13 cellular contexts compared by ENCODE assay signal in the genomic region with DNA sequence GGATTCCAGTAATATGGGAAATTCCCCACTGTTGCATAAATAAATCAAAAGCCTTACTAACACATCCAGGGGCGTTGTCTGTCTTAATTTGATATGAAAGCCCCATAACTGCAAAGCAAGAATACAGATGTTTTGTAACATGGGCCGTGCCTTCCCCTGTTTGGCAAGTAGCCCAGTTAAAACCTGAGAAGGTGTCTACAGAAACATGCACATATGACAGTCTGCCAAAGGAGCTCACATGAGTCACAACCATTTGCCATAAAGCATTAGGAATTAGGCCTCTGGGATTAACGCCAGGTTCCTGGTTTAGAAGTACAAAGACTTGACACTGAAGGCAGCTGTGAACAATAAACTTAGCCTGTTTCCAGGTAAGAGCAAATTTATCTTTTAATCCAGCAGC. TPM values are rescaled to one million over a fixed set of nuclear protein-coding genes. Genes with fewer than 3 reads are reported as not detected.
DNase-seq lines count a peak whose midpoint lies in the region; ATAC-seq and TF ChIP-seq lines count a peak whose summit lies in the region.
"Had no signal": no experiment of that assay in that cellular context is flagged by ENCODE, and none has a peak within 500 bp of the region (broad histone marks: within the 10 kb centered on the region; RNA-seq: fewer than 3 reads in every experiment).

No MANE protein-coding gene starts in this region.

- no peak overlapping the region for H4K91ac ChIP-seq in H9 (ENCODE audit: insufficient read length, low read depth, low read length)

- no peak overlapping the region for H3K23ac ChIP-seq in H9 (ENCODE audit: insufficient read length, low read depth, low read length)

- no peaks in the 10 kb centered on the region; the same call in 1 of the 2 replicates for H3K4me1 ChIP-seq in H9 (ENCODE audit: insufficient read depth, low read length)

- H2BK5ac ChIP-seq in H9 (ENCODE audit: insufficient read length, low read length) = no peak overlapping the region

- no peak overlapping the region for H3K9ac ChIP-seq in H9 (ENCODE audit: extremely low read depth, insufficient read length, low read length)

- intact Hi-C loops in sciatic nerve (cut with DNase I) = no loop called here

- no CpG with 5 or more reads among the region's 3 CpGs for WGBS in H9 (ENCODE audit: extremely low coverage, insufficient read length, low lambda C conversion rate)

- no peaks in the 10 kb centered on the region for H3K79me2 ChIP-seq in H9 (ENCODE audit: insufficient read depth, low read length)

- no peak overlapping the region for H3K27ac Mint-ChIP-seq in H9
- H3K27ac Mint-ChIP-seq: activated B cell treated with CpG ODN at 0.5 μM for 24 hours; activated naive CD4-positive, alpha-beta T cell treated with anti-CD3 and anti-CD28 coated beads, Interleukin-2, amount 50 U/mL, for 72 hours had no signal

- no peak overlapping the region for H2AFZ ChIP-seq in H9 (ENCODE audit: low read length)

- DNase-seq in DMS153 treated with DMSO at 0.1 percent for 48 hours (lab: John Stamatoyannopoulos, UW; ENCODE audit: unreplicated experiment) = peak; percentile 5
- peak; percentile 69 to 89 for DNase-seq in NCI-H2081 (lab: John Stamatoyannopoulos, UW)
- DNase-seq in astrocyte of the cerebellum (ENCODE audit: low read depth) = peak; percentile 97
- DNase-seq in kidney tubule cell (ENCODE audit: low spot score) = peak; percentile 88
- DNase-seq in stimulated activated CD4-positive, alpha-beta T cell treated with anti-CD3 and anti-CD28 coated beads, Interleukin-4, amount 100 ng/mL, for 1 hour = no peak
- DNase-seq in sciatic nerve (ENCODE audit: low spot score) = no peak
- no peak for DNase-seq in H9
- DNase-seq: activated B cell treated with CpG ODN at 0.5 μM for 24 hours, NCI-H526 treated with DMSO at 0.1 percent for 48 hours had no signal

- 0 out of 2 replicates have a peak, but pooled peaks cover 2% of the 10 kb centered on the region for H3K27me3 Mint-ChIP-seq in H9 (ENCODE audit: low read depth)

- no peak overlapping the region for H3K4me3 ChIP-seq in astrocyte of the cerebellum (ENCODE audit: low read depth, low read length)
- H3K4me3 ChIP-seq: heart right ventricle had no signal

- H2BK12ac ChIP-seq in H9 (ENCODE audit: insufficient read length, low read depth, low read length) = no peak overlapping the region

- no peak overlapping the region for H3K4me3 Mint-ChIP-seq in H9
- H3K4me3 Mint-ChIP-seq: activated B cell treated with CpG ODN at 0.5 μM for 24 hours, neural crest cell had no signal

- no peaks in the 10 kb centered on the region for H3K27me3 ChIP-seq in H9 (ENCODE audit: insufficient read depth, low read length)
- H3K27me3 ChIP-seq: heart right ventricle had no signal

- no peak for ATAC-seq in sciatic nerve
- no peak for ATAC-seq in HG03342 (IDR thresholded peaks at IDR 0.05; ENCODE audit: unreplicated experiment)
- ATAC-seq: activated naive CD4-positive, alpha-beta T cell treated with anti-CD3 and anti-CD28 coated beads, Interleukin-2, amount 50 U/mL, for 72 hours; heart right ventricle had no signal

- no peak overlapping the region for H3K4ac ChIP-seq in H9 (ENCODE audit: low read depth, low read length)

- no peaks in the 10 kb centered on the region for H3K79me1 ChIP-seq in H9 (ENCODE audit: insufficient read depth, low read depth, low read length, poor library complexity, severe bottlenecking)

- no peak overlapping the region for H3K18ac ChIP-seq in H9 (ENCODE audit: insufficient read length, low read depth, low read length)

- H4K8ac ChIP-seq in H9 (replicated peaks; ENCODE audit: insufficient read length, low read depth, low read length) = no peak overlapping the region

- no peak overlapping the region for H3K14ac ChIP-seq in H9 (ENCODE audit: insufficient read depth, low read length)

- no peak overlapping the region for H3K27ac ChIP-seq in H9 (ENCODE audit: insufficient read length, low read depth, low read length)
- H3K27ac ChIP-seq: heart right ventricle had no signal

- H2BK20ac ChIP-seq in H9 (ENCODE audit: low read depth, low read length, poor library complexity, severe bottlenecking) = no peak overlapping the region

- H3K36me3 Mint-ChIP-seq in H9 (ENCODE audit: insufficient read depth in 1 of 3, low read depth in 3 of 3) = peaks cover 20 to 50% (median 21%) of the 10 kb centered on the region in 3 experiments

- no peaks in the 10 kb centered on the region for H4K20me1 ChIP-seq in H9 (ENCODE audit: control insufficient read depth, insufficient read depth, insufficient read length)

- H2AK5ac ChIP-seq in H9 (ENCODE audit: insufficient read length, low read length) = no peak overlapping the region

- H3K9me3 ChIP-seq in H9 (ENCODE audit: control insufficient read depth, low read depth, low read length) = no peaks in the 10 kb centered on the region

- H3T11ph ChIP-seq in H9 (ENCODE audit: low read length) = no peak overlapping the region

- no peak overlapping the region for H2BK120ac ChIP-seq in H9 (ENCODE audit: low read depth, low read length, poor library complexity, severe bottlenecking)

- no peak overlapping the region for H3K4me2 ChIP-seq in H9 (ENCODE audit: insufficient read depth, insufficient read length, low read length)

- in situ Hi-C loops in astrocyte of the cerebellum (cut with HindIII; ENCODE audit: low sequenced_read_pairs) = no loop called here

- no peak overlapping the region for H2BK15ac ChIP-seq in H9 (ENCODE audit: low read depth, low read length)

- H3K9me3 Mint-ChIP-seq in H9 = peaks cover 41 to 42% of the 10 kb centered on the region in 2 experiments

- H4K5ac ChIP-seq in H9 (ENCODE audit: insufficient read length, low read depth, low read length) = no peak overlapping the region

- H3K23me2 ChIP-seq in H9 (ENCODE audit: insufficient read length, low read depth, low read length, poor library complexity, severe bottlenecking) = no peaks in the 10 kb centered on the region

- H3K56ac ChIP-seq in H9 (ENCODE audit: insufficient read length, low read depth, low read length) = no peak overlapping the region

- TF ChIP-seq CTCF in astrocyte of the cerebellum (IDR thresholded peaks at IDR 0.05; ENCODE audit: low read depth, low read length, missing control alignments) (no peak), H9 (conservative IDR thresholded peaks at IDR 0.05) (no peak)

- peaks cover 32% of the 10 kb centered on the region in 2 experiments for H3K4me1 Mint-ChIP-seq in H9
- H3K4me1 Mint-ChIP-seq: activated B cell treated with CpG ODN at 0.5 μM for 24 hours had no signal

RNA-seq across cellular contexts. Expression of a gene that starts 43.1 kb away (rescaled TPM):
- 11.4 TPM for total RNA-seq in sciatic nerve
- 2.4 and 2.7 TPM in 2 replicates for total RNA-seq in H9 (2021)

RNA-seq across cellular contexts. Expression of a gene that starts 52.0 kb away (rescaled TPM):
- total RNA-seq in sciatic nerve (12.5 TPM), H9 (2021) (29.7 and 29.8 TPM in 2 replicates)

Comparison
In these comparisons a context has a peak if more than half of its experiments do, and no peak if none do; other contexts are left out.
1. DNase-seq: peak in DMS153 treated with DMSO at 0.1 percent for 48 hours (single experiment), NCI-H2081 (2 of 2), astrocyte of the cerebellum (single experiment) and kidney tubule cell (single experiment); none in stimulated activated CD4-positive, alpha-beta T cell treated with anti-CD3 and anti-CD28 coated beads, Interleukin-4, amount 100 ng/mL, for 1 hour (single experiment), sciatic nerve (single experiment) and H9 (single experiment).